Comparison of ENCODE assay signal across 1 cellular context in genomic region chr9:91817493-91818225, GRCh38.
TF ChIP-seq lines count a peak whose summit lies in the region.

No MANE protein-coding gene starts in this region.

TF ChIP-seq in H1, 55 proteins besides CTCF, POLR2A, EP300 and RAD21 (continued from another document):
- TF ChIP-seq E2F6 (IDR thresholded peaks at IDR 0.05) = no peak
- no peak for TF ChIP-seq RNF2 (IDR thresholded peaks at IDR 0.05; ENCODE audit: borderline replicate concordance, low read depth, low read length, missing control alignments, poor library complexity, severe bottlenecking)
- no peak for TF ChIP-seq HDAC2 (IDR thresholded peaks at IDR 0.05; ENCODE audit: borderline replicate concordance in 1 of 2, low read depth in 2 of 2, low read length in 2 of 2)
- no peak for TF ChIP-seq ATF3 (IDR thresholded peaks at IDR 0.05; ENCODE audit: insufficient read depth, low read depth, low read length)
- no peak for TF ChIP-seq USF2 (IDR thresholded peaks at IDR 0.05; ENCODE audit: low read length)
